ENCODE assay signal across 27 cellular contexts in the genomic region with DNA sequence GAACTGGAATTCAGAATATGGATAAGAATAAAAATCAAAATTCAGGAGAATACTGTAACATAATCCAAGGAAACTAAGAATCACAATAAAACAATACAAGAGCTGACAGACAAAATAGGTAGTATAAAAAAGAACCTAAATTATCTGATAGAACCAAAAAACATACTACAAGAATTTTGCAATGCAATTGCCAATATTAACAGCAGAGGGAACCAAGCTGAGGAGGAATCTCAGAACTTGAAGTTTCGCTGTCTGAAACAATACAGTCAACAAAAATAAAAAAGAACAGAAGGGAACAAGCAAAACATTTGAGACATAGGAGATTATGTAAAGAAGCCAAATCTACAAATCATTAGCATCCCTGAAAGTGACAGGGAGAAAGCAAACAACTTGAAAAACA.
"Had no signal": no experiment of that assay in that cellular context is flagged by ENCODE, and none has a peak within 500 bp of the region (broad histone marks: within the 10 kb centered on the region; RNA-seq: fewer than 3 reads in every experiment).

No MANE protein-coding gene starts in this region.

- H3K27ac Mint-ChIP-seq: activated naive CD4-positive, alpha-beta T cell treated with anti-CD3 and anti-CD28 coated beads, Interleukin-2, amount 10 ng/mL, durations not matched to agents 7 days and 5 days; activated naive CD8-positive, alpha-beta T cell treated with anti-CD3 and anti-CD28 coated beads, Interleukin-2, amount 10 ng/mL, durations not matched to agents 7 days and 5 days; activated T-cell treated with anti-CD3 and anti-CD28 coated beads, Interleukin-2, amount 50 U/mL, for 24 hours; dendritic cell treated with granulocyte-macrophage colony-stimulating factor and Interleukin-4, amounts not matched to agents 40 ng/mL and 50 ng/mL, for 4 days; memory B cell; naive thymus-derived CD8-positive, alpha-beta T cell; stimulated activated naive B cell treated with anti-CD40 and anti-IgM and Interleukin-4, amounts not matched to agents 10 μg/mL and 1 μg/mL and 100 μg/mL, for 72 hours; T-cell had no signal

- H3K4me3 Mint-ChIP-seq: activated naive CD4-positive, alpha-beta T cell treated with anti-CD3 and anti-CD28 coated beads, Interleukin-2, amount 10 ng/mL, durations not matched to agents 7 days and 5 days; activated naive CD8-positive, alpha-beta T cell treated with anti-CD3 and anti-CD28 coated beads, Interleukin-2, amount 10 ng/mL, durations not matched to agents 7 days and 5 days; activated T-cell treated with anti-CD3 and anti-CD28 coated beads, Interleukin-2, amount 50 U/mL, for 24 hours; dendritic cell treated with granulocyte-macrophage colony-stimulating factor and Interleukin-4, amounts not matched to agents 40 ng/mL and 50 ng/mL, for 4 days; memory B cell; naive thymus-derived CD8-positive, alpha-beta T cell; neural crest cell; stimulated activated naive B cell treated with anti-CD40 and anti-IgM and Interleukin-4, amounts not matched to agents 10 μg/mL and 1 μg/mL and 100 μg/mL, for 72 hours; T-cell had no signal

- ATAC-seq: naive thymus-derived CD8-positive, alpha-beta T cell; right cardiac atrium; stimulated activated naive B cell treated with anti-CD40 and anti-IgM and Interleukin-4, amounts not matched to agents 10 μg/mL and 1 μg/mL and 100 μg/mL, for 72 hours; T-cell had no signal

- H3K27ac ChIP-seq: brain microvascular endothelial cell, parathyroid adenoma, tibial nerve had no signal

- H3K4me3 ChIP-seq: tibial nerve had no signal

- H3K27me3 Mint-ChIP-seq: activated naive CD4-positive, alpha-beta T cell treated with anti-CD3 and anti-CD28 coated beads, Interleukin-2, amount 10 ng/mL, durations not matched to agents 7 days and 5 days; activated naive CD8-positive, alpha-beta T cell treated with anti-CD3 and anti-CD28 coated beads, Interleukin-2, amount 10 ng/mL, durations not matched to agents 7 days and 5 days; activated T-cell treated with anti-CD3 and anti-CD28 coated beads, Interleukin-2, amount 50 U/mL, for 24 hours; dendritic cell treated with granulocyte-macrophage colony-stimulating factor and Interleukin-4, amounts not matched to agents 40 ng/mL and 50 ng/mL, for 4 days; memory B cell; naive thymus-derived CD8-positive, alpha-beta T cell; stimulated activated naive B cell treated with anti-CD40 and anti-IgM and Interleukin-4, amounts not matched to agents 10 μg/mL and 1 μg/mL and 100 μg/mL, for 72 hours; T-cell had no signal

- H3K4me1 ChIP-seq: parathyroid adenoma, tibial nerve had no signal

- H3K4me1 Mint-ChIP-seq: activated naive CD4-positive, alpha-beta T cell treated with anti-CD3 and anti-CD28 coated beads, Interleukin-2, amount 10 ng/mL, durations not matched to agents 7 days and 5 days; activated naive CD8-positive, alpha-beta T cell treated with anti-CD3 and anti-CD28 coated beads, Interleukin-2, amount 10 ng/mL, durations not matched to agents 7 days and 5 days; memory B cell; naive thymus-derived CD8-positive, alpha-beta T cell; neural crest cell; stimulated activated naive B cell treated with anti-CD40 and anti-IgM and Interleukin-4, amounts not matched to agents 10 μg/mL and 1 μg/mL and 100 μg/mL, for 72 hours; T-cell had no signal

- H3K36me3 ChIP-seq: brain microvascular endothelial cell, tibial nerve had no signal

- DNase-seq: activated CD4-positive, alpha-beta T cell treated with anti-CD3 and anti-CD28 coated beads for 4 hours; activated CD4-positive, alpha-beta T cell treated with anti-CD3 and anti-CD28 coated beads, Interleukin-2, amount 50 U/mL, for 48 hours; activated CD8-positive, alpha-beta memory T cell treated with anti-CD3 and anti-CD28 coated beads, Interleukin-2, amount 50 U/mL, for 48 hours; activated gamma-delta T cell; activated naive CD4-positive, alpha-beta T cell treated with anti-CD3 and anti-CD28 coated beads, Interleukin-2, amount 10 ng/mL, durations not matched to agents 7 days and 5 days; activated naive CD8-positive, alpha-beta T cell treated with anti-CD3 and anti-CD28 coated beads, Interleukin-2, amount 10 ng/mL, durations not matched to agents 7 days and 5 days; activated T-cell treated with anti-CD3 and anti-CD28 coated beads, Interleukin-2, amount 50 U/mL, for 24 hours; amniotic stem cell; brain microvascular endothelial cell; central memory CD4-positive, alpha-beta T cell; effector CD8-positive, alpha-beta T cell; erythroblast; head of caudate nucleus; hippocampal formation; midbrain; naive thymus-derived CD8-positive, alpha-beta T cell; occipital lobe; right cardiac atrium; stimulated activated CD4-positive, alpha-beta T cell treated with anti-CD3 and anti-CD28 coated beads, Interleukin-15, amount 100 ng/mL, for 24 hours; stimulated activated CD4-positive, alpha-beta T cell treated with anti-CD3 and anti-CD28 coated beads, Interleukin-2, amount 100 ng/mL, for 24 hours; stimulated activated naive B cell treated with anti-CD40 and anti-IgM and Interleukin-4, amounts not matched to agents 10 μg/mL and 1 μg/mL and 100 μg/mL, for 72 hours; T-cell had no signal

- H3K27me3 ChIP-seq: brain microvascular endothelial cell, tibial nerve had no signal
